In the genomic region with DNA sequence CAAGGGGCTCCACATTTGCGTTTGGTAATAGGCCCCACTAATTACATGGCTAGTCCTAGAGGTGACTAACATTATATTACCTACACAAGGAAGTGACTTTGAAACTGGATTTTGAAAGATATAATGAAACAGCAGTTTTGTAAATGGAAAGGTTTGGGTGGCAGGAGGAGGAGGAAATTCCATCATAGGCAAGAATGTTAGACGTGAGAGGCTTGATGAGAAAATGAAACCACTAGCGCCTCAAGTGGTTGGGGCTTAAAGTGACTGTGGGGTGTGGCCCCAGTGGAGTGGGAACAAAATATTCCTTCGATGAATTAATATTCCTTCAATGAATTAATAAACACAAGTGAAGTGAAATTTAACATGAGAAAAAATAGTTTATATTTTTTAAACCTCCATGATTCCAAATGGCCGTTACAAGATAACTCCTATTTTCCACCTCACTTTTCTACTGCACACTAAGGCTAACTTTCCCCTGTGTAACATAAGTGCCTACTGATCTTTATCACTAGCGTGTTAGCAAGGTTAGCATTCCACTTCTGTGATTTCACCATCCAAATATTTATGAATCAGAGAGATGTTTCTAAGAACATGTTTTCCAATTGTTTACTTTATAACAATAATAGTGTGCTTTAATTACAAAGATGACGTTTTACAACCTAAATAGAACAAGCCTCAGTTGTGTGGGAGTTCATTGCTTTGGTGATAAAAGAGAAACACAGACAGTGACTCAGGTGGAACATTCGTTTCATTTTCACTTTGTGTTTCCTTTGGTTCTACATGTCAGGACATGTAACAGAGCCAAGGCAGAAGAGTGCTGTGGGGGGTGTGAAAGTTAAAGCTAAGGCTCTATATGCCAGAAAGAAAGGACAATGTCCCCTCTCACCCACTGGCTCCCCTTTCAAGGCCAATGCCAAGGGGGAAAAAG, we compare ENCODE assay signal across 2 cellular contexts.
TF ChIP-seq lines count a peak whose summit lies in the region.

No MANE protein-coding gene starts in this region.

TF ChIP-seq in GM12878, 131 proteins besides CTCF, POLR2A, EP300 and RAD21 (continued from another document and continues in another):
- TF ChIP-seq, protein P1, sequence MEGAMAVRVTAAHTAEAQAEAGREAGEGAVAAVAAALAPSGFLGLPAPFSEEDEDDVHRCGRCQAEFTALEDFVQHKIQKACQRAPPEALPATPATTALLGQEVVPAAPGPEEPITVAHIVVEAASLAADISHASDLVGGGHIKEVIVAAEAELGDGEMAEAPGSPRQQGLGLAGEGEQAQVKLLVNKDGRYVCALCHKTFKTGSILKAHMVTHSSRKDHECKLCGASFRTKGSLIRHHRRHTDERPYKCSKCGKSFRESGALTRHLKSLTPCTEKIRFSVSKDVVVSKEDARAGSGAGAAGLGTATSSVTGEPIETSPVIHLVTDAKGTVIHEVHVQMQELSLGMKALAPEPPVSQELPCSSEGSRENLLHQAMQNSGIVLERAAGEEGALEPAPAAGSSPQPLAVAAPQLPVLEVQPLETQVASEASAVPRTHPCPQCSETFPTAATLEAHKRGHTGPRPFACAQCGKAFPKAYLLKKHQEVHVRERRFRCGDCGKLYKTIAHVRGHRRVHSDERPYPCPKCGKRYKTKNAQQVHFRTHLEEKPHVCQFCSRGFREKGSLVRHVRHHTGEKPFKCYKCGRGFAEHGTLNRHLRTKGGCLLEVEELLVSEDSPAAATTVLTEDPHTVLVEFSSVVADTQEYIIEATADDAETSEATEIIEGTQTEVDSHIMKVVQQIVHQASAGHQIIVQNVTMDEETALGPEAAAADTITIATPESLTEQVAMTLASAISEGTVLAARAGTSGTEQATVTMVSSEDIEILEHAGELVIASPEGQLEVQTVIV (IDR thresholded peaks at IDR 0.05; ENCODE audit: borderline replicate concordance, partially characterized antibody): no peak
- TF ChIP-seq ASH2L (IDR thresholded peaks at IDR 0.05; ENCODE audit: borderline replicate concordance, low read depth): peak; percentile 28; the same call in 1 of the 2 replicates
- TF ChIP-seq STAT1 (conservative IDR thresholded peaks at IDR 0.05): no peak
- TF ChIP-seq SP1 (IDR thresholded peaks at IDR 0.05; ENCODE audit: low read depth, low read length): peak; percentile 64
- no peak for TF ChIP-seq RCOR1 (conservative IDR thresholded peaks at IDR 0.05; ENCODE audit: low read depth, low read length)
- TF ChIP-seq MEF2B (IDR thresholded peaks at IDR 0.05; ENCODE audit: partially characterized antibody, poor library complexity, severe bottlenecking): peak; percentile 85
- no peak for TF ChIP-seq HDAC6 (IDR thresholded peaks at IDR 0.05; ENCODE audit: unreplicated experiment)
- peak; percentile 80 for TF ChIP-seq BMI1 (IDR thresholded peaks at IDR 0.05; ENCODE audit: borderline replicate concordance)
- peak; percentile 74; the same call in 1 of the 2 replicates for TF ChIP-seq MXI1 (IDR thresholded peaks at IDR 0.05; ENCODE audit: low read depth, low read length)
- TF ChIP-seq PML (IDR thresholded peaks at IDR 0.05; ENCODE audit: low read length): no peak
- TF ChIP-seq, protein P2, sequence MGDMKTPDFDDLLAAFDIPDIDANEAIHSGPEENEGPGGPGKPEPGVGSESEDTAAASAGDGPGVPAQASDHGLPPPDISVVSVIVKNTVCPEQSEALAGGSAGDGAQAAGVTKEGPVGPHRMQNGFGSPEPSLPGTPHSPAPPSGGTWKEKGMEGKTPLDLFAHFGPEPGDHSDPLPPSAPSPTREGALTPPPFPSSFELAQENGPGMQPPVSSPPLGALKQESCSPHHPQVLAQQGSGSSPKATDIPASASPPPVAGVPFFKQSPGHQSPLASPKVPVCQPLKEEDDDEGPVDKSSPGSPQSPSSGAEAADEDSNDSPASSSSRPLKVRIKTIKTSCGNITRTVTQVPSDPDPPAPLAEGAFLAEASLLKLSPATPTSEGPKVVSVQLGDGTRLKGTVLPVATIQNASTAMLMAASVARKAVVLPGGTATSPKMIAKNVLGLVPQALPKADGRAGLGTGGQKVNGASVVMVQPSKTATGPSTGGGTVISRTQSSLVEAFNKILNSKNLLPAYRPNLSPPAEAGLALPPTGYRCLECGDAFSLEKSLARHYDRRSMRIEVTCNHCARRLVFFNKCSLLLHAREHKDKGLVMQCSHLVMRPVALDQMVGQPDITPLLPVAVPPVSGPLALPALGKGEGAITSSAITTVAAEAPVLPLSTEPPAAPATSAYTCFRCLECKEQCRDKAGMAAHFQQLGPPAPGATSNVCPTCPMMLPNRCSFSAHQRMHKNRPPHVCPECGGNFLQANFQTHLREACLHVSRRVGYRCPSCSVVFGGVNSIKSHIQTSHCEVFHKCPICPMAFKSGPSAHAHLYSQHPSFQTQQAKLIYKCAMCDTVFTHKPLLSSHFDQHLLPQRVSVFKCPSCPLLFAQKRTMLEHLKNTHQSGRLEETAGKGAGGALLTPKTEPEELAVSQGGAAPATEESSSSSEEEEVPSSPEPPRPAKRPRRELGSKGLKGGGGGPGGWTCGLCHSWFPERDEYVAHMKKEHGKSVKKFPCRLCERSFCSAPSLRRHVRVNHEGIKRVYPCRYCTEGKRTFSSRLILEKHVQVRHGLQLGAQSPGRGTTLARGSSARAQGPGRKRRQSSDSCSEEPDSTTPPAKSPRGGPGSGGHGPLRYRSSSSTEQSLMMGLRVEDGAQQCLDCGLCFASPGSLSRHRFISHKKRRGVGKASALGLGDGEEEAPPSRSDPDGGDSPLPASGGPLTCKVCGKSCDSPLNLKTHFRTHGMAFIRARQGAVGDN (IDR thresholded peaks at IDR 0.05): peak; percentile 77; the same call in 1 of the 2 replicates
- TF ChIP-seq BHLHE40 (IDR thresholded peaks at IDR 0.05; ENCODE audit: borderline replicate concordance in 1 of 2, low read depth in 2 of 2, low read length in 1 of 2): peak; percentile 11 to 53; a peak in 2 of 4 replicates
- TF ChIP-seq, protein P3, sequence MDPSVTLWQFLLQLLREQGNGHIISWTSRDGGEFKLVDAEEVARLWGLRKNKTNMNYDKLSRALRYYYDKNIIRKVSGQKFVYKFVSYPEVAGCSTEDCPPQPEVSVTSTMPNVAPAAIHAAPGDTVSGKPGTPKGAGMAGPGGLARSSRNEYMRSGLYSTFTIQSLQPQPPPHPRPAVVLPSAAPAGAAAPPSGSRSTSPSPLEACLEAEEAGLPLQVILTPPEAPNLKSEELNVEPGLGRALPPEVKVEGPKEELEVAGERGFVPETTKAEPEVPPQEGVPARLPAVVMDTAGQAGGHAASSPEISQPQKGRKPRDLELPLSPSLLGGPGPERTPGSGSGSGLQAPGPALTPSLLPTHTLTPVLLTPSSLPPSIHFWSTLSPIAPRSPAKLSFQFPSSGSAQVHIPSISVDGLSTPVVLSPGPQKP (IDR thresholded peaks at IDR 0.05; ENCODE audit: low read depth, low read length): no peak

TF ChIP-seq in HepG2, 621 proteins besides CTCF, POLR2A, EP300 and RAD21 (continued from another document):
- TF ChIP-seq CREB1 (IDR thresholded peaks at IDR 0.05): no peak
- 0 out of 2 replicates have a peak, but pooled peaks have one; percentile 38 for TF ChIP-seq CREB1 (CRISPR knock-in tag; IDR thresholded peaks at IDR 0.05)
- TF ChIP-seq, protein P4, sequence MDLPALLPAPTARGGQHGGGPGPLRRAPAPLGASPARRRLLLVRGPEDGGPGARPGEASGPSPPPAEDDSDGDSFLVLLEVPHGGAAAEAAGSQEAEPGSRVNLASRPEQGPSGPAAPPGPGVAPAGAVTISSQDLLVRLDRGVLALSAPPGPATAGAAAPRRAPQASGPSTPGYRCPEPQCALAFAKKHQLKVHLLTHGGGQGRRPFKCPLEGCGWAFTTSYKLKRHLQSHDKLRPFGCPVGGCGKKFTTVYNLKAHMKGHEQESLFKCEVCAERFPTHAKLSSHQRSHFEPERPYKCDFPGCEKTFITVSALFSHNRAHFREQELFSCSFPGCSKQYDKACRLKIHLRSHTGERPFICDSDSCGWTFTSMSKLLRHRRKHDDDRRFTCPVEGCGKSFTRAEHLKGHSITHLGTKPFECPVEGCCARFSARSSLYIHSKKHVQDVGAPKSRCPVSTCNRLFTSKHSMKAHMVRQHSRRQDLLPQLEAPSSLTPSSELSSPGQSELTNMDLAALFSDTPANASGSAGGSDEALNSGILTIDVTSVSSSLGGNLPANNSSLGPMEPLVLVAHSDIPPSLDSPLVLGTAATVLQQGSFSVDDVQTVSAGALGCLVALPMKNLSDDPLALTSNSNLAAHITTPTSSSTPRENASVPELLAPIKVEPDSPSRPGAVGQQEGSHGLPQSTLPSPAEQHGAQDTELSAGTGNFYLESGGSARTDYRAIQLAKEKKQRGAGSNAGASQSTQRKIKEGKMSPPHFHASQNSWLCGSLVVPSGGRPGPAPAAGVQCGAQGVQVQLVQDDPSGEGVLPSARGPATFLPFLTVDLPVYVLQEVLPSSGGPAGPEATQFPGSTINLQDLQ (CRISPR knock-in tag; IDR thresholded peaks at IDR 0.05): no peak
- TF ChIP-seq JUN (CRISPR knock-in tag; IDR thresholded peaks at IDR 0.05): 0 out of 2 replicates have a peak, but pooled peaks have one; percentile 44
- TF ChIP-seq HMGA1 (CRISPR knock-in tag; conservative IDR thresholded peaks at IDR 0.05): no peak
